1 cellular context compared by ENCODE assay signal in the genomic region with DNA sequence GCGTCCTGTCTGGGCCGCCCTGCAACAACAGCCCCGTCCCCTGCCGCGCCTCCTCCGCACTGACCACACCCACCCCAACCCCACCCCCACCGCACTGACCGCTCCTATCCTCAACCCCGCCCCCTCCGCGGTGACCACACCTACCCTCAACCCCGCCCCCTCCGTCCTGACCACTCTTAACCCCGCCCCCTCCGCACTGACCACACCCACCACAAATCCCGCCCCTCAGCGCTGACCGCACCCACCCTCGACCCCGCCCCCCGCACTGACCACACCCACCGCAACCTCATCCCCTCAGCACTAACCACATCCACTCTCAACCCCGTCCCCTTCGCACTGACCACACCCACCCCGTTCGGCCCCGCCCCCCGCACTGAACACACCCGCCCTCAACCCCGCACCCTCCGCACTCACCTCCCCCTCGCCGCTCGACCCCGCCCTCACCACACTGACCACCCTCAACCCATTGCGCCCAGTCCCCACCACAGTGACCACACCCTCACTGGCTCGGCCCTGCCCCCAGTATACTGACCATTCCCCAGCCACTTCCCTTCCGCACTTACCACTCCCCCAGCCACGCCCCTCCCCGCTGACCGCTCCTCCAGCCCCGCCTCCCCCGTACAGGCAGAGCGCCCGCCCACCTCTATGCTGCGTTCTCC.
TF ChIP-seq lines count a peak whose summit lies in the region.

No MANE protein-coding gene starts in this region.

TF ChIP-seq in H1, 55 proteins besides CTCF, POLR2A, EP300 and RAD21 (continued from another document):
- TF ChIP-seq SP1 (IDR thresholded peaks at IDR 0.05; ENCODE audit: low read depth, low read length): 0 out of 2 replicates have a peak, but pooled peaks have one; percentile 11
